In genomic region chr20:62741701-62742491, GRCh38 we compare ENCODE assay signal across 16 cellular contexts. TPM values are rescaled to one million over a fixed set of nuclear protein-coding genes. Genes with fewer than 3 reads are reported as not detected.
DNase-seq lines count a peak whose midpoint lies in the region; ATAC-seq and TF ChIP-seq lines count a peak whose summit lies in the region.
"Had no signal": no experiment of that assay in that cellular context is flagged by ENCODE, and none has a peak within 500 bp of the region (broad histone marks: within the 10 kb centered on the region; RNA-seq: fewer than 3 reads in every experiment).

No MANE protein-coding gene starts in this region.

- peak overlapping the region; percentile 86; the same call in 1 of the 2 replicates for H3K27ac ChIP-seq in BLaER1
- peak overlapping the region; percentile 81 for H3K27ac ChIP-seq in CD8-positive, alpha-beta memory T cell (ENCODE audit: low read depth, low read length)
- H3K27ac ChIP-seq: ovary had no signal

- H3K9ac ChIP-seq in BLaER1, result no peak overlapping the region; the same call in 1 of the 2 replicates

- peak overlapping the region in 5 of 7 donors; percentile 6 to 93 (median 32) for H3K4me3 Mint-ChIP-seq in CD8-positive, alpha-beta memory T cell
- peak overlapping the region; percentile 4 for H3K4me3 Mint-ChIP-seq in activated T-helper 17 cell treated with anti-CD3 and anti-CD28 coated beads, Interleukin-2, amount 50 U/mL, for 72 hours
- H3K4me3 Mint-ChIP-seq: activated naive CD8-positive, alpha-beta T cell had no signal

- ATAC-seq in activated T-helper 17 cell treated with anti-CD3 and anti-CD28 coated beads, Interleukin-2, amount 50 U/mL, for 72 hours (replicated peaks), result no peak
- no peak for ATAC-seq in mucosa of descending colon

- H4K20me1 ChIP-seq in BLaER1, result peaks cover 27% of the 10 kb centered on the region

- peaks cover 0 to 4% (median 0%) of the 10 kb centered on the region in 3 donors for H3K36me3 Mint-ChIP-seq in CD8-positive, alpha-beta memory T cell
- no peaks in the 10 kb centered on the region for H3K36me3 Mint-ChIP-seq in activated T-helper 17 cell treated with anti-CD3 and anti-CD28 coated beads, Interleukin-2, amount 50 U/mL, for 72 hours (ENCODE audit: low read depth)

- POLR2A ChIA-PET in CD8-positive, alpha-beta memory T cell (lab: Charles Lee), result interaction anchor here (1.4 to 2.9 kb wide), 3 partner anchors 26 to 52 kb away, joined by 7 to 48 read pairs (median 11); no protein-coding TSS in a partner anchor

- H3K36me3 ChIP-seq in BLaER1 (0 out of 2 replicates have a peak, but pooled peaks cover 1% of the 10 kb centered on the region), mucosa of descending colon (ENCODE audit: low read depth) (no peaks in the 10 kb centered on the region)
- H3K36me3 ChIP-seq in CD8-positive, alpha-beta memory T cell (ENCODE audit: insufficient read depth, low read length), result no peaks in the 10 kb centered on the region
- H3K36me3 ChIP-seq: ovary had no signal

- H3K27me3 Mint-ChIP-seq in CD8-positive, alpha-beta memory T cell, result no peaks in the 10 kb centered on the region
- H3K27me3 Mint-ChIP-seq in activated T-helper 17 cell treated with anti-CD3 and anti-CD28 coated beads, Interleukin-2, amount 50 U/mL, for 72 hours, result peaks cover 5% of the 10 kb centered on the region

- no peak for TF ChIP-seq CTCF in mucosa of descending colon (IDR thresholded peaks at IDR 0.05)

- no peaks in the 10 kb centered on the region for H3K9me3 Mint-ChIP-seq in CD8-positive, alpha-beta memory T cell
- H3K9me3 Mint-ChIP-seq in activated T-helper 17 cell treated with anti-CD3 and anti-CD28 coated beads, Interleukin-2, amount 50 U/mL, for 72 hours, result no peaks in the 10 kb centered on the region

- DNase-seq in CD8-positive, alpha-beta memory T cell, result no peak
- DNase-seq in mucosa of descending colon (peak in 2 of 3 donors; percentile 19 to 24), activated T-cell treated with anti-CD3 and anti-CD28 coated beads for 4 hours (no peak), SHP77 (lab: John Stamatoyannopoulos, UW) (no peak)
- no peak for DNase-seq in stimulated activated CD4-positive, alpha-beta T cell treated with anti-CD3 and anti-CD28 coated beads, Interleukin-2, amount 100 ng/mL, for 48 hours
- DNase-seq: C1 segment of cervical spinal cord, DMS79, kidney glomerular epithelial cell, NCI-H2107, NCI-H526 had no signal

- peaks cover 42 to 53% (median 43%) of the 10 kb centered on the region in 3 donors for H3K4me1 Mint-ChIP-seq in CD8-positive, alpha-beta memory T cell
- peaks cover 19% of the 10 kb centered on the region for H3K4me1 Mint-ChIP-seq in activated T-helper 17 cell treated with anti-CD3 and anti-CD28 coated beads, Interleukin-2, amount 50 U/mL, for 72 hours

- no peaks in the 10 kb centered on the region for H3K27me3 ChIP-seq in BLaER1
- no peaks in the 10 kb centered on the region for H3K27me3 ChIP-seq in CD8-positive, alpha-beta memory T cell (ENCODE audit: insufficient read depth, low read length, poor library complexity, severe bottlenecking)
- H3K27me3 ChIP-seq: ovary had no signal

- H3K4me3 ChIP-seq in BLaER1, result no peak overlapping the region
- H3K4me3 ChIP-seq in CD8-positive, alpha-beta memory T cell (ENCODE audit: low read length), result no peak overlapping the region
- no peak overlapping the region for H3K4me3 ChIP-seq in mucosa of descending colon
- H3K4me3 ChIP-seq: ovary had no signal

- CTCF ChIA-PET in CD8-positive, alpha-beta memory T cell (lab: Charles Lee), result interaction anchor here (0.7 to 3.5 kb wide), 3 partner anchors 26 to 67 kb away, joined by 3 to 17 read pairs (median 3); no protein-coding TSS in a partner anchor

- H3K4me1 ChIP-seq in BLaER1, result peaks cover 68% of the 10 kb centered on the region
- peaks cover 64% of the 10 kb centered on the region for H3K4me1 ChIP-seq in CD8-positive, alpha-beta memory T cell (ENCODE audit: insufficient read depth, low read length)
- peaks cover 8% of the 10 kb centered on the region for H3K4me1 ChIP-seq in mucosa of descending colon (ENCODE audit: low read depth)

- peak overlapping the region; percentile 12 to 99 (median 80) for H3K27ac Mint-ChIP-seq in CD8-positive, alpha-beta memory T cell
- no peak overlapping the region for H3K27ac Mint-ChIP-seq in activated T-helper 17 cell treated with anti-CD3 and anti-CD28 coated beads, Interleukin-2, amount 50 U/mL, for 72 hours
- H3K27ac Mint-ChIP-seq: activated naive CD8-positive, alpha-beta T cell had no signal

- intact Hi-C loops in mucosa of descending colon (cut with DNase I, micrococcal nuclease), result no loop called here

- peak overlapping the region; percentile 99 for H3K4me2 ChIP-seq in BLaER1

- H3K9me3 ChIP-seq in BLaER1 (no peaks in the 10 kb centered on the region), mucosa of descending colon (no peaks in the 10 kb centered on the region)
- no peaks in the 10 kb centered on the region for H3K9me3 ChIP-seq in CD8-positive, alpha-beta memory T cell (ENCODE audit: low read length)
- H3K9me3 ChIP-seq: ovary had no signal

RNA-seq across cellular contexts. Expression of gene NTSR1, which starts 33.3 kb away (rescaled TPM):
- not detected for total RNA-seq in CD8-positive, alpha-beta memory T cell
- not detected for polyA plus RNA-seq in CD8-positive, alpha-beta memory T cell
- not detected for total RNA-seq in activated T-helper 17 cell treated with anti-CD3 and anti-CD28 coated beads, Interleukin-2, amount 50 U/mL, for 72 hours
- total RNA-seq in mucosa of descending colon, result 10 to 100 TPM in 1 of 3 donors, under 1 TPM in 1, not detected in 1; 0.31 to 22.1 TPM
- total RNA-seq: bronchial epithelial cell, OCI-LY7 had no signal

RNA-seq across cellular contexts. Expression of gene MRGBP, which starts 54.4 kb away (rescaled TPM):
- 10 to 100 TPM; 14.8 TPM for total RNA-seq in CD8-positive, alpha-beta memory T cell
- polyA plus RNA-seq in CD8-positive, alpha-beta memory T cell, result 10.7 TPM
- 10 to 100 TPM; 16.0 to 20.5 TPM for total RNA-seq in activated T-helper 17 cell treated with anti-CD3 and anti-CD28 coated beads, Interleukin-2, amount 50 U/mL, for 72 hours
- 10 to 100 TPM in 1 of 3 donors, 1 to 10 TPM in 2; 7.1 to 11.0 (median 8.3) TPM for total RNA-seq in mucosa of descending colon

Comparison
In these comparisons a context has a peak if more than half of its experiments do, and no peak if none do; other contexts are left out.
1. DNase-seq: peak in mucosa of descending colon (2 of 3); none in CD8-positive, alpha-beta memory T cell (0 of 5), activated T-cell treated with anti-CD3 and anti-CD28 coated beads for 4 hours (single experiment), SHP77 (0 of 2) and stimulated activated CD4-positive, alpha-beta T cell treated with anti-CD3 and anti-CD28 coated beads, Interleukin-2, amount 100 ng/mL, for 48 hours (0 of 2).